19 cellular contexts compared by ENCODE assay signal in genomic region chr3:13892304-13892703, GRCh38. TPM values are rescaled to one million over a fixed set of nuclear protein-coding genes. Genes with fewer than 3 reads are reported as not detected.
"Had no signal": no experiment of that assay in that cellular context is flagged by ENCODE, and none has a peak within 500 bp of the region (broad histone marks: within the 10 kb centered on the region; RNA-seq: fewer than 3 reads in every experiment).

No MANE protein-coding gene starts in this region.

- H3K9me3 Mint-ChIP-seq: natural killer cell treated with Interleukin-12 subunit alpha and Interleukin-12 subunit beta and Interleukin-15 and Interleukin-18, amount 100 ng/mL, for 72 hours had no signal

- H3K27ac ChIP-seq: esophagus squamous epithelium, prostate gland, stomach, testis, upper lobe of right lung, VCaP had no signal

- H3K27me3 ChIP-seq: esophagus squamous epithelium, testis, upper lobe of right lung had no signal

- H3K9me3 ChIP-seq: esophagus squamous epithelium, prostate gland, SK-N-SH, stomach, testis, upper lobe of right lung had no signal

- H3K36me3 ChIP-seq: esophagus squamous epithelium, prostate gland, stomach, upper lobe of right lung had no signal

- H3K4me3 ChIP-seq: esophagus squamous epithelium, prostate gland, stomach, testis, upper lobe of right lung had no signal

- H3K9ac ChIP-seq: SK-N-SH had no signal

- H3K27me3 Mint-ChIP-seq: natural killer cell treated with Interleukin-12 subunit alpha and Interleukin-12 subunit beta and Interleukin-15 and Interleukin-18, amount 100 ng/mL, for 72 hours had no signal

- H3K4me2 ChIP-seq: SK-N-SH had no signal

- DNase-seq: activated CD4-positive, alpha-beta T cell treated with anti-CD3 and anti-CD28 coated beads for 1 hour; activated effector memory CD4-positive, alpha-beta T cell treated with Interleukin-2 at 50 U/mL for 16 hours; aorta; cortex of kidney; effector CD8-positive, alpha-beta T cell; esophagus squamous epithelium; right cardiac atrium; SK-N-SH; small intestine; stomach; testis; upper lobe of right lung had no signal

- H3K9me2 ChIP-seq: SK-N-SH had no signal

- H3K4me3 Mint-ChIP-seq: natural killer cell treated with Interleukin-12 subunit alpha and Interleukin-12 subunit beta and Interleukin-15 and Interleukin-18, amount 100 ng/mL, for 72 hours had no signal

- H3K36me3 Mint-ChIP-seq: natural killer cell treated with Interleukin-12 subunit alpha and Interleukin-12 subunit beta and Interleukin-15 and Interleukin-18, amount 100 ng/mL, for 72 hours had no signal

- H3K27ac Mint-ChIP-seq: natural killer cell treated with Interleukin-12 subunit alpha and Interleukin-12 subunit beta and Interleukin-15 and Interleukin-18, amount 100 ng/mL, for 72 hours had no signal

- ATAC-seq: natural killer cell treated with Interleukin-12 subunit alpha and Interleukin-12 subunit beta and Interleukin-15 and Interleukin-18, amount 100 ng/mL, for 72 hours; right cardiac atrium; upper lobe of right lung had no signal

RNA-seq across cellular contexts. Expression of gene WNT7A, which starts 12.4 kb away (rescaled TPM):
- total RNA-seq: aorta; endothelial cell of umbilical vein; fibroblast of villous mesenchyme; liver; natural killer cell treated with Interleukin-12 subunit alpha and Interleukin-12 subunit beta and Interleukin-15 and Interleukin-18, amount 100 ng/mL, for 72 hours; omental fat pad; right cardiac atrium; stomach had no signal
- polyA plus RNA-seq: aorta, endothelial cell of umbilical vein, liver, right cardiac atrium, SK-N-SH had no signal
